13 cellular contexts compared by ENCODE assay signal in the genomic region with DNA sequence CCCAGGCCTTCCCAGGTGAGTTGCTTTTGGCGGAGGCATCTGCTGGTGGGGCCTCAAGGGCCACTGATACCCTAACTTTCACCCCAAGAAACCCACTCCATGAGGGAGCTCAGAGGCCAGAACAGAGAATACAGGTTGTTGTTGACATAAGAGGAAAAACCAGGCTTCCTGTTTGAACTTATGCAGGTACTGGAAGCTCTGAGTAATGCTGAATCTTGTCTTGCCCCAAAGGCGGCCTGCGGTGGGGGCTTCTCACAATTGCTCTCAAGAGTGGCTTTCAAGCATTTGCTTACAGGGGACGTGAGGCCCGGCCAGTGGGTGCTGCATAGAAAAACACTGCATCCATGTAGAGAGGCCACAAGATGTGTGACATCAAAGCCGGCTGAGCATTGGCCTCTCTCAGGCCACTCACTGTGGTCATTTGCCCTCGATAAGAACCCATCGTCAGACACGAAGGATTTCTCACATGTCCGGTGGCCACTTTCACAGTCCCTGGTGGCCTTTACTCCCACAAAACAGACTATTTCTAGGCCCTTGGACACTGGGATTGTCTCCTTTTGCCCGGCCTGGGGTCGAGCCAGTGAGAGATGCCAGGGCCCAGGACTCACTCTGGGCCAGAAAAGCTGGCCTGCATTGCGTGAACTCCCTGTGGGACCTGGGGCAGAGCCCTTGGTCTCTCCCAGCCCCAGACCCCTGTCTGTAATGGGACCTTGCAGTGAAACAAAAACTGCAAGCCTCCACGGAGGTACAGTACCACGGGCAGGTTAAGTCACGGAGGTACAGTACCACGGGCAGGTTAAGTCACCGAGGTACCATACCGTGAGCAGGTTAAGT. TPM values are rescaled to one million over a fixed set of nuclear protein-coding genes. Genes with fewer than 3 reads are reported as not detected.
DNase-seq lines count a peak whose midpoint lies in the region; ATAC-seq and TF ChIP-seq lines count a peak whose summit lies in the region.
"Had no signal": no experiment of that assay in that cellular context is flagged by ENCODE, and none has a peak within 500 bp of the region (broad histone marks: within the 10 kb centered on the region; RNA-seq: fewer than 3 reads in every experiment).

No MANE protein-coding gene starts in this region.

- H3K79me2 ChIP-seq in smooth muscle cell (ENCODE audit: low read depth) = no peaks in the 10 kb centered on the region
- H3K79me2 ChIP-seq: hepatocyte had no signal

- H3K9me3 ChIP-seq in CD4-positive, CD25-positive, alpha-beta regulatory T cell (ENCODE audit: control insufficient read depth in 2 of 2, low read length in 2 of 2) = no peaks in the 10 kb centered on the region
- no peaks in the 10 kb centered on the region for H3K9me3 ChIP-seq in smooth muscle cell (replicated peaks; ENCODE audit: low read depth)
- H3K9me3 ChIP-seq: SJCRH30 had no signal

- peak overlapping the region; percentile 18 for H3K4me3 ChIP-seq in CD4-positive, CD25-positive, alpha-beta regulatory T cell (ENCODE audit: low read depth, low read length)
- no peak overlapping the region for H3K4me3 ChIP-seq in smooth muscle cell
- H3K4me3 ChIP-seq: hepatocyte, SJCRH30 had no signal

- peak in 2 of 3 donors; percentile 38 to 67 for DNase-seq in CD4-positive, CD25-positive, alpha-beta regulatory T cell
- peak; percentile 72 to 74 for DNase-seq in activated CD4-positive, alpha-beta T cell treated with anti-CD3 and anti-CD28 coated beads, Interleukin-2, amount 50 U/mL, for 4 hours
- DNase-seq in activated naive CD4-positive, alpha-beta T cell treated with anti-CD3 and anti-CD28 coated beads, Interleukin-2, amount 10 ng/mL, durations not matched to agents 7 days and 5 days = peak; percentile 78
- DNase-seq in stimulated activated CD4-positive, alpha-beta T cell treated with anti-CD3 and anti-CD28 coated beads, Interleukin-1b, Interleukin-23, amount 100 ng/mL, for 48 hours = peak; percentile 83
- DNase-seq in medulla oblongata (ENCODE audit: extremely low spot score) = no peak
- no peak for DNase-seq in smooth muscle cell (lab: John Stamatoyannopoulos, UW; ENCODE audit: unreplicated experiment)
- no peak for DNase-seq in NCI-H446 (lab: John Stamatoyannopoulos, UW)
- DNase-seq: EL, midbrain, NCI-H345, SJCRH30 had no signal

- H3K4me3 Mint-ChIP-seq in CD4-positive, CD25-positive, alpha-beta regulatory T cell = peak overlapping the region in 3 of 4 donors; percentile 50 to 78 (median 70)
- H3K4me3 Mint-ChIP-seq in activated naive CD4-positive, alpha-beta T cell treated with anti-CD3 and anti-CD28 coated beads, Interleukin-2, amount 10 ng/mL, durations not matched to agents 7 days and 5 days = no peak overlapping the region

- CTCF ChIA-PET in activated naive CD4-positive, alpha-beta T cell treated with anti-CD3 and anti-CD28 coated beads, Interleukin-2, amount 10 ng/mL, durations not matched to agents 7 days and 5 days (lab: Charles Lee) = interaction anchor here (1.0 to 7.2 kb wide), 4 partner anchors 21 to 67 kb away, joined by 3 to 34 read pairs (median 9); no protein-coding TSS in a partner anchor

- H2AFZ ChIP-seq in smooth muscle cell (ENCODE audit: low read depth) = no peak overlapping the region
- H2AFZ ChIP-seq: hepatocyte had no signal

- no peaks in the 10 kb centered on the region for H3K36me3 Mint-ChIP-seq in CD4-positive, CD25-positive, alpha-beta regulatory T cell
- H3K36me3 Mint-ChIP-seq in activated naive CD4-positive, alpha-beta T cell treated with anti-CD3 and anti-CD28 coated beads, Interleukin-2, amount 10 ng/mL, durations not matched to agents 7 days and 5 days = no peaks in the 10 kb centered on the region

- H3K27me3 ChIP-seq in CD4-positive, CD25-positive, alpha-beta regulatory T cell (ENCODE audit: control insufficient read depth, insufficient read depth, low read length) = no peaks in the 10 kb centered on the region
- no peaks in the 10 kb centered on the region for H3K27me3 ChIP-seq in smooth muscle cell (ENCODE audit: low read depth)
- H3K27me3 ChIP-seq: hepatocyte, SJCRH30 had no signal

- 86% methylated on average over 19 of the region's 19 CpGs for WGBS in smooth muscle cell (ENCODE audit: low lambda C conversion rate)

- peak overlapping the region; percentile 94 to 98 (median 94) for H3K27ac Mint-ChIP-seq in CD4-positive, CD25-positive, alpha-beta regulatory T cell
- peak overlapping the region; percentile 94 for H3K27ac Mint-ChIP-seq in activated naive CD4-positive, alpha-beta T cell treated with anti-CD3 and anti-CD28 coated beads, Interleukin-2, amount 10 ng/mL, durations not matched to agents 7 days and 5 days

- no peaks in the 10 kb centered on the region for H3F3A ChIP-seq in smooth muscle cell (ENCODE audit: low read depth)

- no peak for TF ChIP-seq CTCF in smooth muscle cell (IDR thresholded peaks at IDR 0.05; ENCODE audit: borderline replicate concordance, insufficient read depth, poor library complexity, severe bottlenecking)

- H3K9ac ChIP-seq in smooth muscle cell (ENCODE audit: low read depth) = no peak overlapping the region

- H3K27me3 Mint-ChIP-seq in CD4-positive, CD25-positive, alpha-beta regulatory T cell = peaks cover 13% of the 10 kb centered on the region
- peaks cover 4% of the 10 kb centered on the region for H3K27me3 Mint-ChIP-seq in activated naive CD4-positive, alpha-beta T cell treated with anti-CD3 and anti-CD28 coated beads, Interleukin-2, amount 10 ng/mL, durations not matched to agents 7 days and 5 days

- peaks cover 10 to 78% (median 36%) of the 10 kb centered on the region in 4 donors for H3K4me1 Mint-ChIP-seq in CD4-positive, CD25-positive, alpha-beta regulatory T cell
- peaks cover 69% of the 10 kb centered on the region for H3K4me1 Mint-ChIP-seq in activated naive CD4-positive, alpha-beta T cell treated with anti-CD3 and anti-CD28 coated beads, Interleukin-2, amount 10 ng/mL, durations not matched to agents 7 days and 5 days

- H3K9me3 Mint-ChIP-seq in CD4-positive, CD25-positive, alpha-beta regulatory T cell = peaks cover 0 to 2% (median 0%) of the 10 kb centered on the region in 7 donors
- no peaks in the 10 kb centered on the region for H3K9me3 Mint-ChIP-seq in activated naive CD4-positive, alpha-beta T cell treated with anti-CD3 and anti-CD28 coated beads, Interleukin-2, amount 10 ng/mL, durations not matched to agents 7 days and 5 days

- H3K4me1 ChIP-seq in CD4-positive, CD25-positive, alpha-beta regulatory T cell (ENCODE audit: control insufficient read depth, insufficient read depth, low read length, poor library complexity, severe bottlenecking) = peaks cover 30% of the 10 kb centered on the region
- no peaks in the 10 kb centered on the region for H3K4me1 ChIP-seq in smooth muscle cell (ENCODE audit: low read depth)
- H3K4me1 ChIP-seq: SJCRH30 had no signal

- no peaks in the 10 kb centered on the region for H3K36me3 ChIP-seq in CD4-positive, CD25-positive, alpha-beta regulatory T cell (ENCODE audit: control insufficient read depth, insufficient read depth, low read length)
- H3K36me3 ChIP-seq in smooth muscle cell (ENCODE audit: low read depth) = no peaks in the 10 kb centered on the region
- H3K36me3 ChIP-seq: SJCRH30 had no signal

- no peaks in the 10 kb centered on the region for H4K20me1 ChIP-seq in smooth muscle cell (ENCODE audit: low read depth)

- ATAC-seq in CD4-positive, CD25-positive, alpha-beta regulatory T cell (ENCODE audit: low read depth in 2 of 2) = peak; percentile 88 to 89
- no peak for ATAC-seq in GM19324 (IDR thresholded peaks at IDR 0.05; ENCODE audit: low FRiP score, unreplicated experiment)

- H3K4me2 ChIP-seq in smooth muscle cell = no peak overlapping the region
- H3K4me2 ChIP-seq: hepatocyte had no signal

- peak overlapping the region; percentile 62 for H3K27ac ChIP-seq in CD4-positive, CD25-positive, alpha-beta regulatory T cell (ENCODE audit: insufficient read depth, low read length, poor library complexity, severe bottlenecking)
- no peak overlapping the region for H3K27ac ChIP-seq in smooth muscle cell (ENCODE audit: low read depth)
- H3K27ac ChIP-seq: hepatocyte, SJCRH30 had no signal

RNA-seq across cellular contexts. Expression of a gene that starts 34.5 kb away (rescaled TPM):
- total RNA-seq in CD4-positive, CD25-positive, alpha-beta regulatory T cell = 234 TPM
- polyA plus RNA-seq in CD4-positive, CD25-positive, alpha-beta regulatory T cell = 100 to 1,000 TPM in 1 of 4 donors, 10 to 100 TPM in 3; 55.4 to 118 (median 79.9) TPM
- total RNA-seq in smooth muscle cell = 1.8 and 3.2 TPM in 2 replicates
- polyA plus RNA-seq in smooth muscle cell = 3.4 and 10.8 TPM in 2 replicates

Comparison
In these comparisons a context has a peak if more than half of its experiments do, and no peak if none do; other contexts are left out.
1. DNase-seq: peak in CD4-positive, CD25-positive, alpha-beta regulatory T cell (2 of 3), activated CD4-positive, alpha-beta T cell treated with anti-CD3 and anti-CD28 coated beads, Interleukin-2, amount 50 U/mL, for 4 hours (2 of 2), activated naive CD4-positive, alpha-beta T cell treated with anti-CD3 and anti-CD28 coated beads, Interleukin-2, amount 10 ng/mL, durations not matched to agents 7 days and 5 days (single experiment) and stimulated activated CD4-positive, alpha-beta T cell treated with anti-CD3 and anti-CD28 coated beads, Interleukin-1b, Interleukin-23, amount 100 ng/mL, for 48 hours (single experiment); none in medulla oblongata (single experiment), smooth muscle cell (single experiment) and NCI-H446 (0 of 2).
2. RNA of a gene that starts 34.5 kb away (total RNA-seq): 234 TPM in CD4-positive, CD25-positive, alpha-beta regulatory T cell (single experiment); 1.8 to 3.2 TPM in smooth muscle cell; every median in the first group is over 10 times any median in the second.